ENCODE assay signal across 1 cellular context in the genomic region with DNA sequence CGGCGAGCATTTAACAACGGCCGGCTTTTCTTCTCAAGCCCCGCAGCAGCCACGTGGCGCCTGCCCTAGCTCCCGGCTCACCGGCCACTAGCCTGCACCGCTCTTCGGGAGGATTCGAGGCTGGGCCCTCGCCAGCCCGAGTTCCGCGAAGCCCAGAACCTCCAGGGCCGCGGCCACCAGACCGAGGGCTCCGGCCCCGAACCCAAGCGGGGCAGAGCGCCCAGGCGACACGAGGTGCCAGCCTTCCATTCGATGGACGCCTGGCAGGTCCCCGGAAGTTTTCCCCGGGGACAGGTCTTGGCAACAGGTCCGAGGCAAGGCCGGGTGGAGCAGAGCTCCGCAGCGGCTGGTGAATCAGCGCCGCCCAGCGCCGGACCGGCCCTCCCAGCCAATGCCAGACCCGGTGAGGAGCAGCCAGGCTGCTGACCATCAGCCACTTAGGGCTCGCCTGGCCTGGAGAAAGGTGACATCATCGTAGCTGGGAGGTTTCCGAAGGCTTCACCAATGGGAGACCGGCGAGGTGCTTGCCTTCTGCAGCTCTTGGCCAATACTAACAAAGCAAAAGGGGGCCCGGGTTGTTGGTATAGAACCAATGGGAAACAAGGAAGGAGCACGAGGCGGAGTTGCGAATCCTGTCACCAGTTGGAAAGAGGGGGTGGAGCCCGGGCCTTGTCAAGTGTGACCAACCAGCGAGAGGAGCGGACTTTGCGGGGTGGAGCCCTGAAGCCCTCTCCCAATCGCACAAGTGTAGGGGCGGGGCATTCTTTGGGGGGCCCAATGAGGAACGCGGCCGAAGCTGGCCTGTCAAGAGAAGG.
TF ChIP-seq lines count a peak whose summit lies in the region.

No MANE protein-coding gene starts in this region.

TF ChIP-seq in HepG2, 621 proteins besides CTCF, POLR2A, EP300 and RAD21 (continued from another document and continues in another):
- peak; percentile 92 for TF ChIP-seq REXO4 (CRISPR knock-in tag; IDR thresholded peaks at IDR 0.05; ENCODE audit: borderline replicate concordance)
- TF ChIP-seq MEIS1 (CRISPR knock-in tag; IDR thresholded peaks at IDR 0.05; ENCODE audit: borderline replicate concordance): peak; percentile 79; the same call in 1 of the 2 replicates
- TF ChIP-seq ZNF597 (CRISPR knock-in tag; IDR thresholded peaks at IDR 0.05): no peak
- peak; percentile 84 for TF ChIP-seq CREM (IDR thresholded peaks at IDR 0.05)
- TF ChIP-seq CREM (CRISPR knock-in tag; IDR thresholded peaks at IDR 0.05): no peak
- no peak; the same call in 1 of the 2 replicates for TF ChIP-seq ZNF569 (CRISPR knock-in tag; IDR thresholded peaks at IDR 0.05; ENCODE audit: borderline replicate concordance)
- peak; percentile 86; the same call in 1 of the 2 replicates for TF ChIP-seq REL (CRISPR knock-in tag; conservative IDR thresholded peaks at IDR 0.05)
- peak; percentile 91 for TF ChIP-seq ZNF883 (CRISPR knock-in tag; IDR thresholded peaks at IDR 0.05; ENCODE audit: not compliant biosample characterization)
- TF ChIP-seq ZKSCAN8 (CRISPR knock-in tag; IDR thresholded peaks at IDR 0.05; ENCODE audit: borderline replicate concordance): peak; percentile 80; the same call in 1 of the 2 replicates
- TF ChIP-seq, protein P1, sequence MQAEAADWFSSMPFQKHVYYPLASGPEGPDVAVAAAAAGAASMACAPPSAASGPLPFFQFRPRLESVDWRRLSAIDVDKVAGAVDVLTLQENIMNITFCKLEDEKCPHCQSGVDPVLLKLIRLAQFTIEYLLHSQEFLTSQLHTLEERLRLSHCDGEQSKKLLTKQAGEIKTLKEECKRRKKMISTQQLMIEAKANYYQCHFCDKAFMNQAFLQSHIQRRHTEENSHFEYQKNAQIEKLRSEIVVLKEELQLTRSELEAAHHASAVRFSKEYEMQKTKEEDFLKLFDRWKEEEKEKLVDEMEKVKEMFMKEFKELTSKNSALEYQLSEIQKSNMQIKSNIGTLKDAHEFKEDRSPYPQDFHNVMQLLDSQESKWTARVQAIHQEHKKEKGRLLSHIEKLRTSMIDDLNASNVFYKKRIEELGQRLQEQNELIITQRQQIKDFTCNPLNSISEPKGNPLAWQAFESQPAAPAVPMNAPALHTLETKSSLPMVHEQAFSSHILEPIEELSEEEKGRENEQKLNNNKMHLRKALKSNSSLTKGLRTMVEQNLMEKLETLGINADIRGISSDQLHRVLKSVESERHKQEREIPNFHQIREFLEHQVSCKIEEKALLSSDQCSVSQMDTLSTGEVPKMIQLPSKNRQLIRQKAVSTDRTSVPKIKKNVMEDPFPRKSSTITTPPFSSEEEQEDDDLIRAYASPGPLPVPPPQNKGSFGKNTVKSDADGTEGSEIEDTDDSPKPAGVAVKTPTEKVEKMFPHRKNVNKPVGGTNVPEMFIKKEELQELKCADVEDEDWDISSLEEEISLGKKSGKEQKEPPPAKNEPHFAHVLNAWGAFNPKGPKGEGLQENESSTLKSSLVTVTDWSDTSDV (CRISPR knock-in tag; IDR thresholded peaks at IDR 0.05): peak; percentile 82; the same call in 1 of the 2 replicates
- peak; percentile 94; the same call in 1 of the 2 replicates for TF ChIP-seq ZNF580 (CRISPR knock-in tag; IDR thresholded peaks at IDR 0.05; ENCODE audit: borderline replicate concordance, low read depth)
- 0 out of 2 replicates have a peak, but pooled peaks have one; percentile 9 for TF ChIP-seq ARID2 (CRISPR knock-in tag; IDR thresholded peaks at IDR 0.05; ENCODE audit: borderline replicate concordance)
- no peak; the same call in 1 of the 2 replicates for TF ChIP-seq ZFP82 (CRISPR knock-in tag; IDR thresholded peaks at IDR 0.05; ENCODE audit: borderline replicate concordance)
- peak; percentile 84 for TF ChIP-seq ASH2L (IDR thresholded peaks at IDR 0.05; ENCODE audit: insufficient read length, low read depth, low read length)
- peak; percentile 44 for TF ChIP-seq TBL1XR1 (IDR thresholded peaks at IDR 0.05; ENCODE audit: borderline replicate concordance, low read length, partially characterized antibody)
- peak; percentile 72 for TF ChIP-seq THAP7 (CRISPR knock-in tag; IDR thresholded peaks at IDR 0.05)
- TF ChIP-seq PHF5A (CRISPR knock-in tag; IDR thresholded peaks at IDR 0.05; ENCODE audit: low read depth, unreplicated experiment): peak; percentile 85
- TF ChIP-seq, protein P2, sequence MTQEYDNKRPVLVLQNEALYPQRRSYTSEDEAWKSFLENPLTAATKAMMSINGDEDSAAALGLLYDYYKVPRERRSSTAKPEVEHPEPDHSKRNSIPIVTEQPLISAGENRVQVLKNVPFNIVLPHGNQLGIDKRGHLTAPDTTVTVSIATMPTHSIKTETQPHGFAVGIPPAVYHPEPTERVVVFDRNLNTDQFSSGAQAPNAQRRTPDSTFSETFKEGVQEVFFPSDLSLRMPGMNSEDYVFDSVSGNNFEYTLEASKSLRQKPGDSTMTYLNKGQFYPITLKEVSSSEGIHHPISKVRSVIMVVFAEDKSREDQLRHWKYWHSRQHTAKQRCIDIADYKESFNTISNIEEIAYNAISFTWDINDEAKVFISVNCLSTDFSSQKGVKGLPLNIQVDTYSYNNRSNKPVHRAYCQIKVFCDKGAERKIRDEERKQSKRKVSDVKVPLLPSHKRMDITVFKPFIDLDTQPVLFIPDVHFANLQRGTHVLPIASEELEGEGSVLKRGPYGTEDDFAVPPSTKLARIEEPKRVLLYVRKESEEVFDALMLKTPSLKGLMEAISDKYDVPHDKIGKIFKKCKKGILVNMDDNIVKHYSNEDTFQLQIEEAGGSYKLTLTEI (CRISPR knock-in tag; conservative IDR thresholded peaks at IDR 0.05): no peak
- TF ChIP-seq TBP (CRISPR knock-in tag; IDR thresholded peaks at IDR 0.05): no peak
- peak; percentile 99 for TF ChIP-seq RFX5 (IDR thresholded peaks at IDR 0.05; ENCODE audit: low read depth, low read length)
- TF ChIP-seq ZNF558 (CRISPR knock-in tag; IDR thresholded peaks at IDR 0.05; ENCODE audit: borderline replicate concordance): peak; percentile 66; the same call in 1 of the 2 replicates
- no peak for TF ChIP-seq ZNF530 (CRISPR knock-in tag; IDR thresholded peaks at IDR 0.05; ENCODE audit: low read depth)
- TF ChIP-seq, protein P3, sequence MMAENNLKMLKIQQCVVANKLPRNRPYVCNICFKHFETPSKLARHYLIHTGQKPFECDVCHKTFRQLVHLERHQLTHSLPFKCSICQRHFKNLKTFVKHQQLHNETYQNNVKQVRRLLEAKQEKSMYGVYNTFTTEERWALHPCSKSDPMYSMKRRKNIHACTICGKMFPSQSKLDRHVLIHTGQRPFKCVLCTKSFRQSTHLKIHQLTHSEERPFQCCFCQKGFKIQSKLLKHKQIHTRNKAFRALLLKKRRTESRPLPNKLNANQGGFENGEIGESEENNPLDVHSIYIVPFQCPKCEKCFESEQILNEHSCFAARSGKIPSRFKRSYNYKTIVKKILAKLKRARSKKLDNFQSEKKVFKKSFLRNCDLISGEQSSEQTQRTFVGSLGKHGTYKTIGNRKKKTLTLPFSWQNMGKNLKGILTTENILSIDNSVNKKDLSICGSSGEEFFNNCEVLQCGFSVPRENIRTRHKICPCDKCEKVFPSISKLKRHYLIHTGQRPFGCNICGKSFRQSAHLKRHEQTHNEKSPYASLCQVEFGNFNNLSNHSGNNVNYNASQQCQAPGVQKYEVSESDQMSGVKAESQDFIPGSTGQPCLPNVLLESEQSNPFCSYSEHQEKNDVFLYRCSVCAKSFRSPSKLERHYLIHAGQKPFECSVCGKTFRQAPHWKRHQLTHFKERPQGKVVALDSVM (CRISPR knock-in tag; IDR thresholded peaks at IDR 0.05): peak; percentile 78
- TF ChIP-seq, protein P4, sequence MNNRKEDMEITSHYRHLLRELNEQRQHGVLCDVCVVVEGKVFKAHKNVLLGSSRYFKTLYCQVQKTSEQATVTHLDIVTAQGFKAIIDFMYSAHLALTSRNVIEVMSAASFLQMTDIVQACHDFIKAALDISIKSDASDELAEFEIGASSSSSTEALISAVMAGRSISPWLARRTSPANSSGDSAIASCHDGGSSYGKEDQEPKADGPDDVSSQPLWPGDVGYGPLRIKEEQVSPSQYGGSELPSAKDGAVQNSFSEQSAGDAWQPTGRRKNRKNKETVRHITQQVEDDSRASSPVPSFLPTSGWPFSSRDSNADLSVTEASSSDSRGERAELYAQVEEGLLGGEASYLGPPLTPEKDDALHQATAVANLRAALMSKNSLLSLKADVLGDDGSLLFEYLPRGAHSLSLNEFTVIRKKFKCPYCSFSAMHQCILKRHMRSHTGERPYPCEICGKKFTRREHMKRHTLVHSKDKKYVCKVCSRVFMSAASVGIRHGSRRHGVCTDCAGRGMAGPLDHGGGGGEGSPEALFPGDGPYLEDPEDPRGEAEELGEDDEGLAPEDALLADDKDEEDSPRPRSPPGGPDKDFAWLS (CRISPR knock-in tag; IDR thresholded peaks at IDR 0.05; ENCODE audit: borderline replicate concordance): 0 out of 2 replicates have a peak, but pooled peaks have one; percentile 35
- TF ChIP-seq, protein P5, sequence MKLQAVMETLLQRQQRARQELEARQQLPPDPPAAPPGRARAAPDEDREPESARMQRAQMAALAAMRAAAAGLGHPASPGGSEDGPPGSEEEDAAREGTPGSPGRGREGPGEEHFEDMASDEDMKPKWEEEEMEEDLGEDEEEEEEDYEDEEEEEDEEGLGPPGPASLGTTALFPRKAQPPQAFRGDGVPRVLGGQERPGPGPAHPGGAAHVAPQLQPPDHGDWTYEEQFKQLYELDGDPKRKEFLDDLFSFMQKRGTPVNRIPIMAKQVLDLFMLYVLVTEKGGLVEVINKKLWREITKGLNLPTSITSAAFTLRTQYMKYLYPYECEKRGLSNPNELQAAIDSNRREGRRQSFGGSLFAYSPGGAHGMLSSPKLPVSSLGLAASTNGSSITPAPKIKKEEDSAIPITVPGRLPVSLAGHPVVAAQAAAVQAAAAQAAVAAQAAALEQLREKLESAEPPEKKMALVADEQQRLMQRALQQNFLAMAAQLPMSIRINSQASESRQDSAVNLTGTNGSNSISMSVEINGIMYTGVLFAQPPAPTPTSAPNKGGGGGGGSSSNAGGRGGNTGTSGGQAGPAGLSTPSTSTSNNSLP (IDR thresholded peaks at IDR 0.05; ENCODE audit: low read depth, low read length): no peak
- TF ChIP-seq ZNF605 (CRISPR knock-in tag; IDR thresholded peaks at IDR 0.05): peak; percentile 94
- no peak for TF ChIP-seq REPIN1 (CRISPR knock-in tag; IDR thresholded peaks at IDR 0.05; ENCODE audit: borderline replicate concordance, low read depth)
- TF ChIP-seq ZNF878 (CRISPR knock-in tag; IDR thresholded peaks at IDR 0.05): peak; percentile 80; the same call in 1 of the 2 replicates
- peak; percentile 97 for TF ChIP-seq SP4 (CRISPR knock-in tag; IDR thresholded peaks at IDR 0.05)
- peak; percentile 79; the same call in 1 of the 2 replicates for TF ChIP-seq ZNF564 (CRISPR knock-in tag; IDR thresholded peaks at IDR 0.05)
- TF ChIP-seq ATF5 (CRISPR knock-in tag; IDR thresholded peaks at IDR 0.05; ENCODE audit: low read depth): peak; percentile 85; the same call in 1 of the 2 replicates
- no peak for TF ChIP-seq ARNT (IDR thresholded peaks at IDR 0.05)
- 0 out of 2 replicates have a peak, but pooled peaks have one; percentile 65 for TF ChIP-seq HNRNPUL1 (IDR thresholded peaks at IDR 0.05; ENCODE audit: low read depth, low read length)
- TF ChIP-seq MTA3 (CRISPR knock-in tag; IDR thresholded peaks at IDR 0.05): no peak
- peak; percentile 83 for TF ChIP-seq SIN3A (IDR thresholded peaks at IDR 0.05; ENCODE audit: borderline replicate concordance, low read depth, low read length)
- TF ChIP-seq, protein P6, sequence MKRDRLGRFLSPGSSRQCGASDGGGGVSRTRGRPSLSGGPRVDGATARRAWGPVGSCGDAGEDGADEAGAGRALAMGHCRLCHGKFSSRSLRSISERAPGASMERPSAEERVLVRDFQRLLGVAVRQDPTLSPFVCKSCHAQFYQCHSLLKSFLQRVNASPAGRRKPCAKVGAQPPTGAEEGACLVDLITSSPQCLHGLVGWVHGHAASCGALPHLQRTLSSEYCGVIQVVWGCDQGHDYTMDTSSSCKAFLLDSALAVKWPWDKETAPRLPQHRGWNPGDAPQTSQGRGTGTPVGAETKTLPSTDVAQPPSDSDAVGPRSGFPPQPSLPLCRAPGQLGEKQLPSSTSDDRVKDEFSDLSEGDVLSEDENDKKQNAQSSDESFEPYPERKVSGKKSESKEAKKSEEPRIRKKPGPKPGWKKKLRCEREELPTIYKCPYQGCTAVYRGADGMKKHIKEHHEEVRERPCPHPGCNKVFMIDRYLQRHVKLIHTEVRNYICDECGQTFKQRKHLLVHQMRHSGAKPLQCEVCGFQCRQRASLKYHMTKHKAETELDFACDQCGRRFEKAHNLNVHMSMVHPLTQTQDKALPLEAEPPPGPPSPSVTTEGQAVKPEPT (CRISPR knock-in tag; IDR thresholded peaks at IDR 0.05; ENCODE audit: low read depth): peak; percentile 98
- TF ChIP-seq THAP11 (CRISPR knock-in tag; IDR thresholded peaks at IDR 0.05): peak; percentile 70
- TF ChIP-seq AKAP8 (CRISPR knock-in tag; IDR thresholded peaks at IDR 0.05): peak; percentile 41; the same call in 1 of the 2 replicates
- TF ChIP-seq ZNF740 (CRISPR knock-in tag; IDR thresholded peaks at IDR 0.05): peak; percentile 40; the same call in 1 of the 2 replicates
- TF ChIP-seq ATF7-NPFF (CRISPR knock-in tag; IDR thresholded peaks at IDR 0.05; ENCODE audit: low read depth): peak; percentile 96
- TF ChIP-seq NCOR1 (IDR thresholded peaks at IDR 0.05; ENCODE audit: borderline replicate concordance, low read length): no peak; the same call in 1 of the 2 replicates
